ENCODE assay signal across 39 cellular contexts in the genomic region with DNA sequence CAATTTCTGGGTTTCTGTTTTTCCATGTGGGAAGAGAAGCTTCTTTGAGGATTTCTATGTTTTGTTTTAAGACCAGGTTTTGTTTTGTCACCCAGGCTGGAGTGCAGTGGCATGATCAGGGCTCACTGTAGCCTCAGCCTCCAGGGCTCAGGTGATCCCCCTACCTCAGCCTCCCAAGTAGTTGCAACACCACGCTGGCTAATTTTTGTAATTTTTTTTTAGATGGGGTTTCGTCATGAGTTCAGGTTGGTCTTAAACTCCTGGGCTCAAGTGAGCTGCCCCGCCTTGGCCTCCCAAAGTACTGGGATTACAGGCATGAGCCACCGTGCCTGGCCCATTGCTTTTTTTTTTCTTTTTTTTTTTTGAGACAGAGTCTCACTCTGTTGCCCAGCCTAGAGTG.
"Had no signal": no experiment of that assay in that cellular context is flagged by ENCODE, and none has a peak within 500 bp of the region (broad histone marks: within the 10 kb centered on the region; RNA-seq: fewer than 3 reads in every experiment).

No MANE protein-coding gene starts in this region.

- DNase-seq: activated effector memory CD4-positive, alpha-beta T cell treated with anti-CD3 and anti-CD28 coated beads, Interleukin-2, amount 50 U/mL, for 16 hours; activated effector memory CD4-positive, alpha-beta T cell treated with Interleukin-2 at 50 U/mL for 16 hours; activated gamma-delta T cell; activated gamma-delta T cell treated with Interleukin-2 at 50 U/mL for 16 hours; activated naive CD4-positive, alpha-beta T cell; activated naive CD4-positive, alpha-beta T cell treated with anti-CD3 and anti-CD28 coated beads for 36 hours; activated naive CD4-positive, alpha-beta T cell treated with anti-CD3 and anti-CD28 coated beads, Interleukin-2, amount 10 ng/mL, durations not matched to agents 7 days and 5 days; activated naive CD4-positive, alpha-beta T cell treated with anti-CD3 and anti-CD28 coated beads, Interleukin-2, amount 50 U/mL, for 16 hours; activated naive CD4-positive, alpha-beta T cell treated with Interleukin-2 at 50 U/mL for 16 hours; activated naive CD8-positive, alpha-beta T cell treated with anti-CD3 and anti-CD28 coated beads for 36 hours; activated naive CD8-positive, alpha-beta T cell treated with anti-CD3 and anti-CD28 coated beads, Interleukin-2, amount 10 ng/mL, durations not matched to agents 7 days and 5 days; activated naive CD8-positive, alpha-beta T cell treated with anti-CD3 and anti-CD28 coated beads, Interleukin-2, amount 50 U/mL, for 24 hours; activated T-cell treated with anti-CD3 and anti-CD28 coated beads for 4 hours; activated T-cell treated with anti-CD3 and anti-CD28 coated beads, Interleukin-2, amount 50 U/mL, for 1 hour; activated T-cell treated with anti-CD3 and anti-CD28 coated beads, Interleukin-2, amount 50 U/mL, for 24 hours; activated T-cell treated with anti-CD3 and anti-CD28 coated beads, Interleukin-2, amount 50 U/mL, for 4 hours; activated T-cell treated with anti-CD3 and anti-CD28 coated beads, Interleukin-2, amount 50 U/mL, for 48 hours; activated T-cell treated with anti-CD3 and anti-CD28 coated beads, Interleukin-2, amount 50 U/mL, for 72 hours; adrenal gland; amniotic stem cell; amygdala; anterior cingulate cortex; aorta; body of pancreas; brain microvascular endothelial cell; caudate nucleus; central memory CD4-positive, alpha-beta T cell; cerebellar nuclear complex had no signal

- H3K36me3 Mint-ChIP-seq: activated naive CD4-positive, alpha-beta T cell treated with anti-CD3 and anti-CD28 coated beads, Interleukin-2, amount 10 ng/mL, durations not matched to agents 7 days and 5 days; activated naive CD4-positive, alpha-beta T cell treated with anti-CD3 and anti-CD28 coated beads, Interleukin-2, amount 50 U/mL, for 24 hours; activated naive CD4-positive, alpha-beta T cell treated with anti-CD3 and anti-CD28 coated beads, Interleukin-2, amount 50 U/mL, for 72 hours; activated naive CD8-positive, alpha-beta T cell treated with anti-CD3 and anti-CD28 coated beads for 36 hours; activated naive CD8-positive, alpha-beta T cell treated with anti-CD3 and anti-CD28 coated beads, Interleukin-2, amount 10 ng/mL, durations not matched to agents 7 days and 5 days; brain had no signal

- H3K27me3 Mint-ChIP-seq: activated naive CD4-positive, alpha-beta T cell treated with anti-CD3 and anti-CD28 coated beads, Interleukin-2, amount 10 ng/mL, durations not matched to agents 7 days and 5 days; activated naive CD4-positive, alpha-beta T cell treated with anti-CD3 and anti-CD28 coated beads, Interleukin-2, amount 50 U/mL, for 24 hours; activated naive CD8-positive, alpha-beta T cell; activated naive CD8-positive, alpha-beta T cell treated with anti-CD3 and anti-CD28 coated beads for 36 hours; activated naive CD8-positive, alpha-beta T cell treated with anti-CD3 and anti-CD28 coated beads, Interleukin-2, amount 10 ng/mL, durations not matched to agents 7 days and 5 days; activated naive CD8-positive, alpha-beta T cell treated with anti-CD3 and anti-CD28 coated beads, Interleukin-2, amount 50 U/mL, for 24 hours; activated T-cell treated with anti-CD3 and anti-CD28 coated beads, Interleukin-2, amount 50 U/mL, for 24 hours; activated T-helper 17 cell treated with anti-CD3 and anti-CD28 coated beads, Interleukin-2, amount 50 U/mL, for 72 hours; brain; central memory CD8-positive, alpha-beta T cell had no signal

- H3K9me3 Mint-ChIP-seq: activated naive CD4-positive, alpha-beta T cell treated with anti-CD3 and anti-CD28 coated beads for 36 hours; activated naive CD4-positive, alpha-beta T cell treated with anti-CD3 and anti-CD28 coated beads, Interleukin-2, amount 10 ng/mL, durations not matched to agents 7 days and 5 days; activated naive CD4-positive, alpha-beta T cell treated with anti-CD3 and anti-CD28 coated beads, Interleukin-2, amount 50 U/mL, for 24 hours; activated naive CD4-positive, alpha-beta T cell treated with anti-CD3 and anti-CD28 coated beads, Interleukin-2, amount 50 U/mL, for 72 hours; activated naive CD8-positive, alpha-beta T cell treated with anti-CD3 and anti-CD28 coated beads for 36 hours; activated naive CD8-positive, alpha-beta T cell treated with anti-CD3 and anti-CD28 coated beads, Interleukin-2, amount 10 ng/mL, durations not matched to agents 7 days and 5 days; activated naive CD8-positive, alpha-beta T cell treated with anti-CD3 and anti-CD28 coated beads, Interleukin-2, amount 50 U/mL, for 24 hours; activated T-cell treated with anti-CD3 and anti-CD28 coated beads, Interleukin-2, amount 50 U/mL, for 24 hours; activated T-cell treated with anti-CD3 and anti-CD28 coated beads, Interleukin-2, amount 50 U/mL, for 4 hours; activated T-cell treated with anti-CD3 and anti-CD28 coated beads, Interleukin-2, amount 50 U/mL, for 72 hours; activated T-helper 1 cell treated with anti-CD3 and anti-CD28 coated beads, Interleukin-12 subunit alpha, Interleukin-12 subunit beta, Interleukin-2, Interleukin-4 antibody, amounts not matched to agents 30 ng/mL and 10 ng/mL and 1 ng/mL, durations not matched to agents 14 hours and 24 hours and 36 hours; activated T-helper 17 cell treated with anti-CD3 and anti-CD28 coated beads, Interleukin-2, amount 50 U/mL, for 72 hours; activated T-helper 2 cell treated with anti-CD3 and anti-CD28 coated beads, Interferon-gamma antibody, Interleukin-2, Interleukin-4, amounts not matched to agents 10 μg/mL and 5 μg/mL and 100 μg/mL, durations not matched to agents 14 hours and 24 hours and 36 hours; brain; central memory CD8-positive, alpha-beta T cell had no signal

- H3K4me3 Mint-ChIP-seq: activated naive CD4-positive, alpha-beta T cell treated with anti-CD3 and anti-CD28 coated beads for 36 hours; activated naive CD4-positive, alpha-beta T cell treated with anti-CD3 and anti-CD28 coated beads, Interleukin-2, amount 10 ng/mL, durations not matched to agents 7 days and 5 days; activated naive CD4-positive, alpha-beta T cell treated with anti-CD3 and anti-CD28 coated beads, Interleukin-2, amount 50 U/mL, for 24 hours; activated naive CD8-positive, alpha-beta T cell; activated naive CD8-positive, alpha-beta T cell treated with anti-CD3 and anti-CD28 coated beads for 36 hours; activated naive CD8-positive, alpha-beta T cell treated with anti-CD3 and anti-CD28 coated beads, Interleukin-2, amount 10 ng/mL, durations not matched to agents 7 days and 5 days; activated naive CD8-positive, alpha-beta T cell treated with anti-CD3 and anti-CD28 coated beads, Interleukin-2, amount 50 U/mL, for 24 hours; activated T-cell treated with anti-CD3 and anti-CD28 coated beads, Interleukin-2, amount 50 U/mL, for 24 hours; activated T-cell treated with anti-CD3 and anti-CD28 coated beads, Interleukin-2, amount 50 U/mL, for 4 hours; activated T-cell treated with anti-CD3 and anti-CD28 coated beads, Interleukin-2, amount 50 U/mL, for 72 hours; activated T-helper 1 cell treated with anti-CD3 and anti-CD28 coated beads, Interleukin-12 subunit alpha, Interleukin-12 subunit beta, Interleukin-2, Interleukin-4 antibody, amounts not matched to agents 30 ng/mL and 10 ng/mL and 1 ng/mL, durations not matched to agents 14 hours and 24 hours and 36 hours; activated T-helper 17 cell treated with anti-CD3 and anti-CD28 coated beads, Interleukin-2, amount 50 U/mL, for 72 hours; brain; central memory CD8-positive, alpha-beta T cell had no signal

- H3K4me3 ChIP-seq: adrenal gland, ascending aorta, body of pancreas, breast epithelium, cardiac muscle cell had no signal

- H3K36me3 ChIP-seq: adrenal gland, ascending aorta, brain microvascular endothelial cell, breast epithelium, cardiac muscle cell had no signal

- H3K9me3 ChIP-seq: adrenal gland, ascending aorta, body of pancreas, breast epithelium had no signal

- H3K27ac Mint-ChIP-seq: activated naive CD4-positive, alpha-beta T cell treated with anti-CD3 and anti-CD28 coated beads for 36 hours; activated naive CD4-positive, alpha-beta T cell treated with anti-CD3 and anti-CD28 coated beads, Interleukin-2, amount 10 ng/mL, durations not matched to agents 7 days and 5 days; activated naive CD4-positive, alpha-beta T cell treated with anti-CD3 and anti-CD28 coated beads, Interleukin-2, amount 50 U/mL, for 24 hours; activated naive CD4-positive, alpha-beta T cell treated with anti-CD3 and anti-CD28 coated beads, Interleukin-2, amount 50 U/mL, for 72 hours; activated naive CD8-positive, alpha-beta T cell; activated naive CD8-positive, alpha-beta T cell treated with anti-CD3 and anti-CD28 coated beads for 36 hours; activated naive CD8-positive, alpha-beta T cell treated with anti-CD3 and anti-CD28 coated beads, Interleukin-2, amount 10 ng/mL, durations not matched to agents 7 days and 5 days; activated naive CD8-positive, alpha-beta T cell treated with anti-CD3 and anti-CD28 coated beads, Interleukin-2, amount 50 U/mL, for 24 hours; activated T-cell treated with anti-CD3 and anti-CD28 coated beads, Interleukin-2, amount 50 U/mL, for 24 hours; activated T-cell treated with anti-CD3 and anti-CD28 coated beads, Interleukin-2, amount 50 U/mL, for 72 hours; activated T-helper 1 cell treated with anti-CD3 and anti-CD28 coated beads, Interleukin-12 subunit alpha, Interleukin-12 subunit beta, Interleukin-2, Interleukin-4 antibody, amounts not matched to agents 30 ng/mL and 10 ng/mL and 1 ng/mL, durations not matched to agents 14 hours and 24 hours and 36 hours; activated T-helper 17 cell treated with anti-CD3 and anti-CD28 coated beads, Interleukin-2, amount 50 U/mL, for 72 hours; activated T-helper 2 cell treated with anti-CD3 and anti-CD28 coated beads, Interferon-gamma antibody, Interleukin-2, Interleukin-4, amounts not matched to agents 10 μg/mL and 5 μg/mL and 100 μg/mL, durations not matched to agents 14 hours and 24 hours and 36 hours; brain had no signal

- ATAC-seq: activated naive CD4-positive, alpha-beta T cell treated with anti-CD3 and anti-CD28 coated beads, Interleukin-2, amount 50 U/mL, for 72 hours; activated naive CD8-positive, alpha-beta T cell treated with anti-CD3 and anti-CD28 coated beads, Interleukin-2, amount 50 U/mL, for 24 hours; activated T-cell treated with anti-CD3 and anti-CD28 coated beads, Interleukin-2, amount 50 U/mL, for 4 hours; activated T-cell treated with anti-CD3 and anti-CD28 coated beads, Interleukin-2, amount 50 U/mL, for 72 hours; activated T-helper 17 cell treated with anti-CD3 and anti-CD28 coated beads, Interleukin-2, amount 50 U/mL, for 72 hours; body of pancreas had no signal

- H3K4me1 ChIP-seq: adrenal gland, ascending aorta, body of pancreas had no signal

- H3K27ac ChIP-seq: adrenal gland, ascending aorta, body of pancreas, brain microvascular endothelial cell, breast epithelium, cardiac muscle cell had no signal

- H3K27me3 ChIP-seq: adrenal gland, ascending aorta, body of pancreas, brain microvascular endothelial cell, breast epithelium, cardiac muscle cell had no signal

- H3K4me1 Mint-ChIP-seq: activated naive CD4-positive, alpha-beta T cell treated with anti-CD3 and anti-CD28 coated beads, Interleukin-2, amount 10 ng/mL, durations not matched to agents 7 days and 5 days; activated naive CD4-positive, alpha-beta T cell treated with anti-CD3 and anti-CD28 coated beads, Interleukin-2, amount 50 U/mL, for 24 hours; activated naive CD8-positive, alpha-beta T cell treated with anti-CD3 and anti-CD28 coated beads for 36 hours; activated naive CD8-positive, alpha-beta T cell treated with anti-CD3 and anti-CD28 coated beads, Interleukin-2, amount 10 ng/mL, durations not matched to agents 7 days and 5 days; activated naive CD8-positive, alpha-beta T cell treated with anti-CD3 and anti-CD28 coated beads, Interleukin-2, amount 50 U/mL, for 24 hours; activated T-helper 17 cell treated with anti-CD3 and anti-CD28 coated beads, Interleukin-2, amount 50 U/mL, for 72 hours; brain; central memory CD8-positive, alpha-beta T cell had no signal
